8 cellular contexts compared by ENCODE assay signal in the genomic region with DNA sequence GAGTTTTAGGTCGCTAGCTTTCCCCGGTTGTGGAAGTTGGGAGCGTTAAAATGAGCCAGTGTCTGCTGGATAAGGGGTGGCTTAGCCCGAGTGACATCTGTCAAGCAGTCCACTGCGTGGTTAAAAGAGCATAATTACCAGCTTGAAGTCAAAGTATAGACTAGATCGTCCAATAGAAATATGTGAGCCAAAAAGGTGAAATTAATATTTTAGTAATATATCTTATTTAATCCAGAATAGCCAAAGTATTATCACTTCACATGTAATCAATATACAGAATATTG. TPM values are rescaled to one million over a fixed set of nuclear protein-coding genes. Genes with fewer than 3 reads are reported as not detected.
DNase-seq lines count a peak whose midpoint lies in the region; ATAC-seq, FAIRE-seq and TF ChIP-seq lines count a peak whose summit lies in the region.

No MANE protein-coding gene starts in this region.

- H3K4me3 ChIP-seq in AG10803 (ENCODE audit: low read length): peak overlapping the region; percentile 90
- H3K4me3 ChIP-seq in HepG2 (replicated peaks in 1 of 3; ENCODE audit: insufficient read depth in 1 of 3, low read depth in 2 of 3, low read length in 3 of 3): peak overlapping the region; percentile 83 to 97 (median 90)
- H3K4me3 ChIP-seq in upper lobe of right lung: peak overlapping the region; percentile 88

- no peaks in the 10 kb centered on the region for H3K27me3 Mint-ChIP-seq in activated naive CD8-positive, alpha-beta T cell treated with anti-CD3 and anti-CD28 coated beads, Interleukin-2, amount 50 U/mL, for 24 hours

- peak overlapping the region; percentile 62 for H2AFZ ChIP-seq in HepG2 (ENCODE audit: low read length)

- peak overlapping the region; percentile 82 for H3K4me2 ChIP-seq in HepG2 (ENCODE audit: low read depth, low read length)

- H3K27ac Mint-ChIP-seq in activated naive CD8-positive, alpha-beta T cell treated with anti-CD3 and anti-CD28 coated beads, Interleukin-2, amount 50 U/mL, for 24 hours: peak overlapping the region; percentile 83

- H3K9ac ChIP-seq in HepG2 (ENCODE audit: insufficient read depth, low read depth, low read length): peak overlapping the region; percentile 78

- H3K9me3 ChIP-seq in HepG2 (ENCODE audit: low read length) (no peaks in the 10 kb centered on the region), upper lobe of right lung (no peaks in the 10 kb centered on the region)

- H3K27me3 ChIP-seq in HepG2 (ENCODE audit: control insufficient read depth in 1 of 2, insufficient read depth in 2 of 2, low read length in 2 of 2) (no peaks in the 10 kb centered on the region), upper lobe of right lung (no peaks in the 10 kb centered on the region)

- H3K4me3 Mint-ChIP-seq in activated naive CD8-positive, alpha-beta T cell treated with anti-CD3 and anti-CD28 coated beads, Interleukin-2, amount 50 U/mL, for 24 hours: peak overlapping the region; percentile 94

- in situ Hi-C loops in HepG2 (cut with HindIII; ENCODE audit: extremely low pct_ligation_motif_present, low pct_unique_long_range_greater_than_20kb): no loop called here

- DNase-seq in AG10803 (ENCODE audit: low read depth) (no peak), HepG2 (ENCODE audit: low spot score) (no peak), upper lobe of right lung (no peak), NCI-H1048 (lab: John Stamatoyannopoulos, UW) (no peak), mesenteric fat pad (ENCODE audit: low spot score) (no peak), HuH-7 (ENCODE audit: low spot score) (no peak)
- DNase-seq in activated naive CD8-positive, alpha-beta T cell treated with anti-CD3 and anti-CD28 coated beads, Interleukin-2, amount 50 U/mL, for 24 hours: no peak

- WGBS in HepG2 (ENCODE audit: low lambda C conversion rate): 1% methylated on average over 6 of the region's 6 CpGs

- no peaks in the 10 kb centered on the region for H3K36me3 Mint-ChIP-seq in activated naive CD8-positive, alpha-beta T cell treated with anti-CD3 and anti-CD28 coated beads, Interleukin-2, amount 50 U/mL, for 24 hours (ENCODE audit: low read depth)

- no TSS peak for BruUV-seq in HepG2 (replicated peaks; lab: Mats Ljungman, UMichigan)

- CTCF ChIA-PET in HepG2 (lab: Yijun Ruan, JAX; ENCODE audit: low intra/inter-chr PET ratio, low total read pairs): no interaction called here

- ATAC-seq in HG02759 (IDR thresholded peaks at IDR 0.05; ENCODE audit: unreplicated experiment): peak; percentile 9
- peak; percentile 6 for ATAC-seq in activated naive CD8-positive, alpha-beta T cell treated with anti-CD3 and anti-CD28 coated beads, Interleukin-2, amount 50 U/mL, for 24 hours
- ATAC-seq in HepG2: peak; percentile 57
- no peak for ATAC-seq in upper lobe of right lung

- TF ChIP-seq EP300 in HepG2 (IDR thresholded peaks at IDR 0.05; ENCODE audit: low read depth in 2 of 2, low read length in 2 of 2) (no peak), HepG2 (CRISPR knock-in tag; IDR thresholded peaks at IDR 0.05; ENCODE audit: borderline replicate concordance) (no peak)

- no peak for TF ChIP-seq POLR2A in HepG2 (IDR thresholded peaks at IDR 0.05; ENCODE audit: insufficient read depth in 1 of 2, low read depth in 2 of 2, low read length in 2 of 2)

- H3K27ac ChIP-seq in HepG2 (ENCODE audit: extremely low read length, insufficient read depth, low read length): no peak overlapping the region
- peak overlapping the region; percentile 76 for H3K27ac ChIP-seq in upper lobe of right lung

- H3K4me1 ChIP-seq in HepG2 (ENCODE audit: insufficient read depth, low read length) (peaks cover 18% of the 10 kb centered on the region), upper lobe of right lung (peaks cover 20% of the 10 kb centered on the region)

- no peak for TF ChIP-seq RAD21 in HepG2 (CRISPR knock-in tag; IDR thresholded peaks at IDR 0.05)

- no peak for FAIRE-seq in HepG2 (lab: Jason Lieb, UNC)

- no peaks in the 10 kb centered on the region for H4K20me1 ChIP-seq in HepG2 (ENCODE audit: insufficient read depth, low read length)

- peaks cover 16% of the 10 kb centered on the region for H3K4me1 Mint-ChIP-seq in activated naive CD8-positive, alpha-beta T cell treated with anti-CD3 and anti-CD28 coated beads, Interleukin-2, amount 50 U/mL, for 24 hours

- intact Hi-C loops in HepG2 (cut with micrococcal nuclease; ENCODE audit: unreplicated experiment): no loop called here
- intact Hi-C loops in upper lobe of right lung (cut with DNase I): no loop called here

- POLR2A ChIA-PET in HepG2 (lab: Yijun Ruan, JAX): interaction anchor here (1.2 to 1.6 kb wide), 3 partner anchors 10 to 368 kb away, joined by 4 to 6 read pairs (median 5); a partner anchor contains a TSS

- TF ChIP-seq CTCF in AG10803 (conservative IDR thresholded peaks at IDR 0.05; ENCODE audit: low read length) (no peak), HepG2 (CRISPR knock-in tag; IDR thresholded peaks at IDR 0.05) (no peak), upper lobe of right lung (IDR thresholded peaks at IDR 0.05) (no peak)

- peaks cover 4% of the 10 kb centered on the region for H3K79me2 ChIP-seq in HepG2 (ENCODE audit: insufficient read depth, low read length)

- H3K9me3 Mint-ChIP-seq in activated naive CD8-positive, alpha-beta T cell treated with anti-CD3 and anti-CD28 coated beads, Interleukin-2, amount 50 U/mL, for 24 hours: no peaks in the 10 kb centered on the region

- no peaks in the 10 kb centered on the region for H3K36me3 ChIP-seq in HepG2 (replicated peaks in 1 of 2; ENCODE audit: control insufficient read depth in 1 of 2, insufficient read depth in 2 of 2, low read length in 2 of 2)
- no peaks in the 10 kb centered on the region for H3K36me3 ChIP-seq in upper lobe of right lung

RNA-seq across cellular contexts. Expression of a gene that starts 0.7 kb away (rescaled TPM):
- total RNA-seq in HepG2 (2016; rRNA removed; fragmentation: Illumina TruSeq; extraction: Trizol) (105 and 125 TPM in 2 replicates), upper lobe of right lung (30.3 TPM), mesenteric fat pad (38.0 TPM)
- 137 and 165 TPM in 2 replicates for total RNA-seq in HepG2 (2016; cell fraction: cytosol; rRNA removed; fragmentation: Illumina TruSeq; extraction: Trizol; ENCODE audit: low read depth)
- total RNA-seq in HepG2 (2016; cell fraction: insoluble cytoplasmic fraction; rRNA removed; fragmentation: Illumina TruSeq; extraction: Trizol): 102 and 125 TPM in 2 replicates
- 133 and 151 TPM in 2 replicates for total RNA-seq in HepG2 (2016; cell fraction: membrane; rRNA removed; fragmentation: Illumina TruSeq; extraction: Trizol)
- 41.5 and 44.9 TPM in 2 replicates for total RNA-seq in HepG2 (2016; cell fraction: nucleus; rRNA removed; fragmentation: Illumina TruSeq; extraction: Trizol)
- 22.8 and 25.7 TPM in 2 replicates for polyA plus RNA-seq in HepG2 (2011; rRNA removed)
- 25.9 and 29.9 TPM in 2 replicates for polyA plus RNA-seq in HepG2 (2011; cell fraction: cytosol; rRNA removed)
- polyA plus RNA-seq in HepG2 (2011; cell fraction: nucleus; rRNA removed): 12.0 and 12.6 TPM in 2 replicates
- polyA plus RNA-seq in HepG2 (2012): 35.6 and 38.0 TPM in 2 replicates
- 146 and 159 TPM in 2 replicates for polyA plus RNA-seq in HepG2 (2016; cell fraction: cytosol; fragmentation: Illumina TruSeq; extraction: Trizol; ENCODE audit: low read depth)
- 125 and 128 TPM in 2 replicates for polyA plus RNA-seq in HepG2 (2016; cell fraction: insoluble cytoplasmic fraction; fragmentation: Illumina TruSeq; extraction: Trizol; ENCODE audit: low read depth)
- 113 and 115 TPM in 2 replicates for polyA plus RNA-seq in HepG2 (2016; cell fraction: membrane; fragmentation: Illumina TruSeq; extraction: Trizol; ENCODE audit: low read depth)
- polyA plus RNA-seq in HepG2 (2016; cell fraction: nucleus; fragmentation: Illumina TruSeq; extraction: Trizol; ENCODE audit: insufficient read depth, low read depth): 57.4 and 59.6 TPM in 2 replicates
- polyA minus RNA-seq in HepG2 (2011; rRNA and poly(A)+ RNA removed; ENCODE audit: low replicate concordance): 9.1 and 10.7 TPM in 2 replicates
- polyA minus RNA-seq in HepG2 (2011; cell fraction: cytosol; rRNA and poly(A)+ RNA removed): 8.6 and 9.5 TPM in 2 replicates
- 14.5 and 17.4 TPM in 2 replicates for polyA minus RNA-seq in HepG2 (2011; cell fraction: nucleus; rRNA and poly(A)+ RNA removed)

RNA-seq across cellular contexts. Expression of a gene that starts 17.7 kb away (rescaled TPM):
- total RNA-seq in HepG2 (2016; rRNA removed; fragmentation: Illumina TruSeq; extraction: Trizol) (340 and 437 TPM in 2 replicates), upper lobe of right lung (88.2 TPM), mesenteric fat pad (107 TPM)
- 104 and 110 TPM in 2 replicates for total RNA-seq in HepG2 (2016; cell fraction: cytosol; rRNA removed; fragmentation: Illumina TruSeq; extraction: Trizol; ENCODE audit: low read depth)
- total RNA-seq in HepG2 (2016; cell fraction: insoluble cytoplasmic fraction; rRNA removed; fragmentation: Illumina TruSeq; extraction: Trizol): 333 and 424 TPM in 2 replicates
- total RNA-seq in HepG2 (2016; cell fraction: membrane; rRNA removed; fragmentation: Illumina TruSeq; extraction: Trizol): 151 and 155 TPM in 2 replicates
- total RNA-seq in HepG2 (2016; cell fraction: nucleus; rRNA removed; fragmentation: Illumina TruSeq; extraction: Trizol): 146 and 161 TPM in 2 replicates
- polyA plus RNA-seq in HepG2 (2011; rRNA removed): 107 and 138 TPM in 2 replicates
- polyA plus RNA-seq in HepG2 (2011; cell fraction: cytosol; rRNA removed): 82.8 and 109 TPM in 2 replicates
- 37.1 and 40.4 TPM in 2 replicates for polyA plus RNA-seq in HepG2 (2011; cell fraction: nucleus; rRNA removed)
- 213 and 256 TPM in 2 replicates for polyA plus RNA-seq in HepG2 (2012)
- polyA plus RNA-seq in HepG2 (2016; cell fraction: cytosol; fragmentation: Illumina TruSeq; extraction: Trizol; ENCODE audit: low read depth): 49.7 and 50.6 TPM in 2 replicates
- 353 and 356 TPM in 2 replicates for polyA plus RNA-seq in HepG2 (2016; cell fraction: insoluble cytoplasmic fraction; fragmentation: Illumina TruSeq; extraction: Trizol; ENCODE audit: low read depth)
- 70.7 and 79.2 TPM in 2 replicates for polyA plus RNA-seq in HepG2 (2016; cell fraction: membrane; fragmentation: Illumina TruSeq; extraction: Trizol; ENCODE audit: low read depth)
- polyA plus RNA-seq in HepG2 (2016; cell fraction: nucleus; fragmentation: Illumina TruSeq; extraction: Trizol; ENCODE audit: insufficient read depth, low read depth): 148 and 151 TPM in 2 replicates
- 71.9 and 75.3 TPM in 2 replicates for polyA minus RNA-seq in HepG2 (2011; rRNA and poly(A)+ RNA removed; ENCODE audit: low replicate concordance)
- polyA minus RNA-seq in HepG2 (2011; cell fraction: cytosol; rRNA and poly(A)+ RNA removed): 132 and 133 TPM in 2 replicates
- polyA minus RNA-seq in HepG2 (2011; cell fraction: nucleus; rRNA and poly(A)+ RNA removed): 81.9 and 92.7 TPM in 2 replicates

RNA-seq across cellular contexts. Expression of a gene that starts 52.3 kb away (rescaled TPM):
- total RNA-seq in HepG2 (2016; rRNA removed; fragmentation: Illumina TruSeq; extraction: Trizol) (3.4 and 5.0 TPM in 2 replicates), upper lobe of right lung (1.5 TPM), mesenteric fat pad (1.00 TPM)
- total RNA-seq in HepG2 (2016; cell fraction: cytosol; rRNA removed; fragmentation: Illumina TruSeq; extraction: Trizol; ENCODE audit: low read depth): 0.81 and 1.1 TPM in 2 replicates
- 3.5 and 5.4 TPM in 2 replicates for total RNA-seq in HepG2 (2016; cell fraction: insoluble cytoplasmic fraction; rRNA removed; fragmentation: Illumina TruSeq; extraction: Trizol)
- total RNA-seq in HepG2 (2016; cell fraction: membrane; rRNA removed; fragmentation: Illumina TruSeq; extraction: Trizol): 2.5 and 2.7 TPM in 2 replicates
- total RNA-seq in HepG2 (2016; cell fraction: nucleus; rRNA removed; fragmentation: Illumina TruSeq; extraction: Trizol): 5.8 and 7.4 TPM in 2 replicates
- 1.8 and 2.7 TPM in 2 replicates for polyA plus RNA-seq in HepG2 (2011; rRNA removed)
- polyA plus RNA-seq in HepG2 (2011; cell fraction: cytosol; rRNA removed): 0.50 and 0.65 TPM in 2 replicates
- polyA plus RNA-seq in HepG2 (2011; cell fraction: nucleus; rRNA removed): 2.8 and 3.2 TPM in 2 replicates
- polyA plus RNA-seq in HepG2 (2012): 2.5 and 3.3 TPM in 2 replicates
- 0.29 and 0.33 TPM in 2 replicates for polyA plus RNA-seq in HepG2 (2016; cell fraction: cytosol; fragmentation: Illumina TruSeq; extraction: Trizol; ENCODE audit: low read depth)
- polyA plus RNA-seq in HepG2 (2016; cell fraction: insoluble cytoplasmic fraction; fragmentation: Illumina TruSeq; extraction: Trizol; ENCODE audit: low read depth): 6.6 and 9.6 TPM in 2 replicates
- polyA plus RNA-seq in HepG2 (2016; cell fraction: membrane; fragmentation: Illumina TruSeq; extraction: Trizol; ENCODE audit: low read depth): 1.2 TPM in 2 replicates
- polyA plus RNA-seq in HepG2 (2016; cell fraction: nucleus; fragmentation: Illumina TruSeq; extraction: Trizol; ENCODE audit: insufficient read depth, low read depth): 19.9 and 20.4 TPM in 2 replicates
- 0.64 and 1.3 TPM in 2 replicates for polyA minus RNA-seq in HepG2 (2011; rRNA and poly(A)+ RNA removed; ENCODE audit: low replicate concordance)
- polyA minus RNA-seq in HepG2 (2011; cell fraction: cytosol; rRNA and poly(A)+ RNA removed): 0.70 and 0.89 TPM in 2 replicates
- polyA minus RNA-seq in HepG2 (2011; cell fraction: nucleus; rRNA and poly(A)+ RNA removed): 5.8 TPM in 2 replicates
